ENCODE assay signal across 14 cellular contexts in genomic region chr2:40127890-40128548, GRCh38.
DNase-seq lines count a peak whose midpoint lies in the region; ATAC-seq and TF ChIP-seq lines count a peak whose summit lies in the region.
"Had no signal": no experiment of that assay in that cellular context is flagged by ENCODE, and none has a peak within 500 bp of the region (broad histone marks: within the 10 kb centered on the region; RNA-seq: fewer than 3 reads in every experiment).

No MANE protein-coding gene starts in this region.

- H3K27me3 ChIP-seq in left ventricle myocardium inferior (ENCODE audit: low read depth) (no peaks in the 10 kb centered on the region), upper lobe of right lung (no peaks in the 10 kb centered on the region)
- H3K27me3 ChIP-seq: Peyer's patch had no signal

- intact Hi-C loops in left ventricle myocardium inferior (cut with micrococcal nuclease), result no loop called here
- intact Hi-C loops in cardiac septum (cut with DNase I), result loop anchor here (5.0 kb wide), 1 partner anchor 384 kb away; no protein-coding TSS in a partner anchor
- intact Hi-C loops in upper lobe of right lung (cut with DNase I), result no loop called here

- H3K27ac ChIP-seq in left ventricle myocardium inferior (replicated peaks) (peak overlapping the region; percentile 77), upper lobe of right lung (peak overlapping the region; percentile 9)
- H3K27ac ChIP-seq: A549, Peyer's patch had no signal

- H3K9me3 ChIP-seq in left ventricle myocardium inferior (replicated peaks), result no peaks in the 10 kb centered on the region
- no peaks in the 10 kb centered on the region for H3K9me3 ChIP-seq in upper lobe of right lung
- H3K9me3 ChIP-seq: A549, Peyer's patch had no signal

- TF ChIP-seq CTCF in left ventricle myocardium inferior (IDR thresholded peaks at IDR 0.05; ENCODE audit: borderline replicate concordance) (no peak), upper lobe of right lung (IDR thresholded peaks at IDR 0.05) (no peak)

- DNase-seq in left ventricle myocardium inferior (no peak), cardiac septum (ENCODE audit: low spot score) (no peak), amniotic stem cell (lab: John Stamatoyannopoulos, UW) (peak; percentile 32), iris pigment epithelial cell (ENCODE audit: low read depth) (peak; percentile 56), upper lobe of right lung (no peak), NCI-H2171 treated with DMSO at 0.1 percent for 48 hours (lab: John Stamatoyannopoulos, UW) (no peak)
- DNase-seq in effector CD8-positive, alpha-beta T cell (lab: John Stamatoyannopoulos, UW), result no peak
- DNase-seq: DMS53; NCI-H1105; NCI-H510A; Peyer's patch; stimulated activated CD4-positive, alpha-beta T cell treated with anti-CD3 and anti-CD28 coated beads, Interleukin-15, amount 100 ng/mL, for 24 hours had no signal

- peaks cover 97% of the 10 kb centered on the region for H3K4me1 ChIP-seq in left ventricle myocardium inferior
- peaks cover 4% of the 10 kb centered on the region for H3K4me1 ChIP-seq in upper lobe of right lung
- H3K4me1 ChIP-seq: A549, Peyer's patch had no signal

- H3K4me3 ChIP-seq in left ventricle myocardium inferior (no peak overlapping the region), upper lobe of right lung (no peak overlapping the region)
- H3K4me3 ChIP-seq: A549, Peyer's patch had no signal

- H3K36me3 ChIP-seq in left ventricle myocardium inferior (no peaks in the 10 kb centered on the region), upper lobe of right lung (no peaks in the 10 kb centered on the region)
- H3K36me3 ChIP-seq: Peyer's patch had no signal

- ATAC-seq in upper lobe of right lung, result no peak
- no peak for ATAC-seq in HG03439 (IDR thresholded peaks at IDR 0.05; ENCODE audit: unreplicated experiment)
- ATAC-seq: A549 had no signal

Comparison
In these comparisons a context has a peak if more than half of its experiments do, and no peak if none do; other contexts are left out.
1. DNase-seq: peak in amniotic stem cell (single experiment) and iris pigment epithelial cell (single experiment); none in left ventricle myocardium inferior (single experiment), cardiac septum (single experiment), upper lobe of right lung (single experiment), effector CD8-positive, alpha-beta T cell (single experiment) and NCI-H2171 treated with DMSO at 0.1 percent for 48 hours (single experiment).